21 cellular contexts compared by ENCODE assay signal in the genomic region with DNA sequence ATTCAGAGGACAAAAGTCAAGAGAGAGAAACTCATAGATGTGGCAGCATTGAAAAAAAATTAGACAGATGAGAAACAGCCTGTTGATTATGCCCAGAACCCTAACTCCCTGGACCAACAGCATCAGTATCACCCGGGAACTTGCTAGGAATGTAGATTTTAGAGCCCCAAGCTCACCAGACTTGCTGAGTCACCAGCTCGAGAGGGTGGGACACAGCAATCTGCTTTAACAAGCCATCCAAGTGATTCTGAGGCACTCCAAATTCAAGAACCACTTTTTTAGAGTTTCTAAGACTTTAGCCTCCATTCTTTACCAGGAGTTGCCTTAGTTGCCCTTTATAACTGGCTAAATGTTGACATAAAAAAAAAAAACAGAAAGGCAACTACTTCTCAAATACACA.
DNase-seq lines count a peak whose midpoint lies in the region; ATAC-seq and TF ChIP-seq lines count a peak whose summit lies in the region.
"Had no signal": no experiment of that assay in that cellular context is flagged by ENCODE, and none has a peak within 500 bp of the region (broad histone marks: within the 10 kb centered on the region; RNA-seq: fewer than 3 reads in every experiment).

No MANE protein-coding gene starts in this region.

- H3K27ac ChIP-seq in left lung: no peak overlapping the region
- H3K27ac ChIP-seq: prostate gland, RWPE1, skin epidermis, tibial nerve had no signal

- H3K4me3 ChIP-seq in cardiac fibroblast (replicated peaks in 1 of 2; ENCODE audit: low read depth in 2 of 2, low read length in 2 of 2) (no peak overlapping the region), left lung (no peak overlapping the region)
- H3K4me3 ChIP-seq: prostate gland, skin epidermis, tibial nerve had no signal

- no peaks in the 10 kb centered on the region for H3K9me3 ChIP-seq in left lung
- H3K9me3 ChIP-seq: prostate gland, SK-N-SH, tibial nerve had no signal

- H3K36me3 ChIP-seq in left lung: no peaks in the 10 kb centered on the region
- H3K36me3 ChIP-seq: prostate gland, tibial nerve had no signal

- peak; percentile 65 for ATAC-seq in left lung
- ATAC-seq in GM21717 (IDR thresholded peaks at IDR 0.05; ENCODE audit: unreplicated experiment): no peak
- no peak for ATAC-seq in GM19463 (IDR thresholded peaks at IDR 0.05; ENCODE audit: unreplicated experiment)
- ATAC-seq: activated CD8-positive, alpha-beta T cell treated with anti-CD3 and anti-CD28 coated beads for 36 hours; esophagus mucosa; stimulated activated naive CD8-positive, alpha-beta T cell treated with anti-CD3 and anti-CD28 coated beads, Interleukin-15, Interleukin-2, amounts not matched to agents 100 U/mL and 50 U/mL, for 24 hours had no signal

- intact Hi-C loops in left lung (cut with DNase I): no loop called here

- no peak for TF ChIP-seq CTCF in cardiac fibroblast (IDR thresholded peaks at IDR 0.05; ENCODE audit: low read depth, low read length)
- TF ChIP-seq CTCF in left lung (IDR thresholded peaks at IDR 0.05): no peak

- H3K27me3 ChIP-seq in left lung: no peaks in the 10 kb centered on the region
- H3K27me3 ChIP-seq: tibial nerve had no signal

- no peaks in the 10 kb centered on the region for H3K4me1 ChIP-seq in left lung
- H3K4me1 ChIP-seq: prostate gland, tibial nerve had no signal

- DNase-seq in ELR (ENCODE audit: low read depth): peak; percentile 41
- DNase-seq in NCI-H226: peak; percentile 20
- DNase-seq in cardiac fibroblast (ENCODE audit: low read depth in 2 of 2): peak; percentile 5 to 9
- DNase-seq in left lung: no peak
- DNase-seq in NCI-H2081 treated with DMSO at 0.1 percent for 48 hours (lab: John Stamatoyannopoulos, UW): no peak
- DNase-seq in amniotic stem cell (lab: John Stamatoyannopoulos, UW): no peak
- DNase-seq: activated CD4-positive, CD25-positive, alpha-beta regulatory T cell; activated CD8-positive, alpha-beta T cell treated with anti-CD3 and anti-CD28 coated beads for 36 hours; activated naive CD4-positive, alpha-beta T cell; CD4-positive, alpha-beta memory T cell; IMR-90; NCI-H1694; SK-N-SH; stimulated activated naive CD8-positive, alpha-beta T cell treated with anti-CD3 and anti-CD28 coated beads, Interleukin-15, Interleukin-2, amounts not matched to agents 100 U/mL and 50 U/mL, for 24 hours had no signal

Comparison
In these comparisons a context has a peak if more than half of its experiments do, and no peak if none do; other contexts are left out.
1. DNase-seq: peak in ELR (single experiment), NCI-H226 (single experiment) and cardiac fibroblast (2 of 2); none in left lung (0 of 2), NCI-H2081 treated with DMSO at 0.1 percent for 48 hours (single experiment) and amniotic stem cell (single experiment).